ENCODE assay signal across 33 cellular contexts in genomic region chr2:134823832-134824231, GRCh38. TPM values are rescaled to one million over a fixed set of nuclear protein-coding genes. Genes with fewer than 3 reads are reported as not detected.
"Had no signal": no experiment of that assay in that cellular context is flagged by ENCODE, and none has a peak within 500 bp of the region (broad histone marks: within the 10 kb centered on the region; RNA-seq: fewer than 3 reads in every experiment).

No MANE protein-coding gene starts in this region.

- H3K27me3 ChIP-seq: ascending aorta, cardiac muscle cell had no signal

- ATAC-seq: activated CD4-positive, alpha-beta T cell treated with anti-CD3 and anti-CD28 coated beads for 36 hours; activated CD4-positive, CD25-positive, alpha-beta regulatory T cell treated with anti-CD3 and anti-CD28 coated beads, Interleukin-2, amount 50 U/mL, for 24 hours; activated CD8-positive, alpha-beta memory T cell treated with anti-CD3 and anti-CD28 coated beads, Interleukin-2, amount 10 ng/mL, durations not matched to agents 7 days and 5 days; activated CD8-positive, alpha-beta T cell treated with anti-CD3 and anti-CD28 coated beads, Interleukin-2, amount 10 ng/mL, durations not matched to agents 7 days and 5 days; activated naive CD8-positive, alpha-beta T cell treated with anti-CD3 and anti-CD28 coated beads, Interleukin-2, amount 50 U/mL, for 24 hours; WTC11 had no signal

- H3K4me1 ChIP-seq: ascending aorta had no signal

- DNase-seq: activated CD4-positive, alpha-beta memory T cell treated with anti-CD3 and anti-CD28 coated beads, Interleukin-2, amount 10 ng/mL, durations not matched to agents 7 days and 5 days; activated CD4-positive, alpha-beta T cell treated with anti-CD3 and anti-CD28 coated beads for 1 hour; activated CD4-positive, alpha-beta T cell treated with anti-CD3 and anti-CD28 coated beads for 36 hours; activated CD4-positive, alpha-beta T cell treated with anti-CD3 and anti-CD28 coated beads for 48 hours; activated CD4-positive, alpha-beta T cell treated with anti-CD3 and anti-CD28 coated beads, Interleukin-2, amount 10 ng/mL, durations not matched to agents 7 days and 5 days; activated CD4-positive, alpha-beta T cell treated with anti-CD3 and anti-CD28 coated beads, Interleukin-2, amount 50 U/mL, for 48 hours; activated CD4-positive, CD25-positive, alpha-beta regulatory T cell; activated CD8-positive, alpha-beta memory T cell treated with anti-CD3 and anti-CD28 coated beads for 24 hours; activated CD8-positive, alpha-beta memory T cell treated with anti-CD3 and anti-CD28 coated beads, Interleukin-2, amount 10 ng/mL, durations not matched to agents 7 days and 5 days; activated CD8-positive, alpha-beta memory T cell treated with anti-CD3 and anti-CD28 coated beads, Interleukin-2, amount 50 U/mL, for 48 hours; activated CD8-positive, alpha-beta T cell treated with anti-CD3 and anti-CD28 coated beads, Interleukin-2, amount 10 ng/mL, durations not matched to agents 7 days and 5 days; activated effector memory CD4-positive, alpha-beta T cell treated with Interleukin-2 at 50 U/mL for 16 hours; activated gamma-delta T cell; activated naive CD4-positive, alpha-beta T cell treated with anti-CD3 and anti-CD28 coated beads, Interleukin-2, amount 10 ng/mL, durations not matched to agents 7 days and 5 days; activated naive CD4-positive, alpha-beta T cell treated with Interleukin-2 at 50 U/mL for 16 hours; activated naive CD8-positive, alpha-beta T cell treated with anti-CD3 and anti-CD28 coated beads, Interleukin-2, amount 10 ng/mL, durations not matched to agents 7 days and 5 days; activated naive CD8-positive, alpha-beta T cell treated with anti-CD3 and anti-CD28 coated beads, Interleukin-2, amount 50 U/mL, for 24 hours; activated T-cell treated with anti-CD3 and anti-CD28 coated beads, Interleukin-2, amount 50 U/mL, for 24 hours; activated T-cell treated with anti-CD3 and anti-CD28 coated beads, Interleukin-2, amount 50 U/mL, for 48 hours; amygdala; anterior cingulate cortex; caudate nucleus; cerebellar nuclear complex; T-helper 1 cell; T-helper 2 cell; T-helper 9 cell; WERI-Rb-1 had no signal

- H3K36me3 ChIP-seq: ascending aorta, cardiac muscle cell, WERI-Rb-1 had no signal

- H3K4me3 ChIP-seq: ascending aorta, cardiac muscle cell had no signal

- H3K9me3 ChIP-seq: ascending aorta had no signal

- H3K27ac ChIP-seq: ascending aorta, cardiac muscle cell, WERI-Rb-1 had no signal

RNA-seq across cellular contexts. Expression of gene ACMSD, which starts 14.6 kb away (rescaled TPM):
- total RNA-seq: activated CD4-positive, alpha-beta memory T cell treated with anti-CD3 and anti-CD28 coated beads, Interleukin-2, amount 10 ng/mL, durations not matched to agents 7 days and 5 days; activated CD4-positive, alpha-beta T cell treated with anti-CD3 and anti-CD28 coated beads for 36 hours; activated CD4-positive, alpha-beta T cell treated with anti-CD3 and anti-CD28 coated beads, Interleukin-2, amount 10 ng/mL, durations not matched to agents 7 days and 5 days; activated CD8-positive, alpha-beta memory T cell treated with anti-CD3 and anti-CD28 coated beads, Interleukin-2, amount 10 ng/mL, durations not matched to agents 7 days and 5 days; activated CD8-positive, alpha-beta T cell treated with anti-CD3 and anti-CD28 coated beads, Interleukin-2, amount 10 ng/mL, durations not matched to agents 7 days and 5 days; activated naive CD8-positive, alpha-beta T cell treated with anti-CD3 and anti-CD28 coated beads, Interleukin-2, amount 10 ng/mL, durations not matched to agents 7 days and 5 days; activated T-helper 2 cell treated with anti-CD3 and anti-CD28 coated beads, Interferon-gamma antibody, Interleukin-2, Interleukin-4, amounts not matched to agents 10 μg/mL and 5 μg/mL and 100 μg/mL, durations not matched to agents 14 hours and 24 hours and 36 hours; ascending aorta; bronchial epithelial cell; cardiac muscle cell; WTC11 had no signal
